In genomic region chr7:97179454-97180104, GRCh38 we compare ENCODE assay signal across 8 cellular contexts.
A peak's percentile ranks its signal among the peaks of the same experiment; 100 is the strongest.
DNase-seq lines count a peak whose midpoint lies in the region; ATAC-seq and TF ChIP-seq lines count a peak whose summit lies in the region.

No MANE protein-coding gene starts in this region.

- H3K4me1 ChIP-seq in lung (ENCODE audit: control insufficient read depth in 2 of 2, insufficient read depth in 2 of 2, low read length in 2 of 2) = no peaks in the 10 kb centered on the region

- no peak overlapping the region for H3K4me3 ChIP-seq in lung

- DNase-seq in activated CD4-positive, alpha-beta T cell treated with anti-CD3 and anti-CD28 coated beads for 24 hours (ENCODE audit: low read depth in 2 of 2) = peak; percentile 17 to 23
- DNase-seq in activated CD4-positive, alpha-beta T cell treated with anti-CD3 and anti-CD28 coated beads for 1 hour = no peak
- peak; percentile 62 for DNase-seq in NCI-H2029 (lab: John Stamatoyannopoulos, UW)
- peak; percentile 6 for DNase-seq in UCSD-AML1 (lab: John Stamatoyannopoulos, UW; ENCODE audit: unreplicated experiment)
- DNase-seq in ecto neural progenitor cell (ENCODE audit: low spot score) = peak; percentile 53
- DNase-seq in lung (ENCODE audit: low spot score) = peak; percentile 31
- peak in 1 of 2 donors; percentile 55 for DNase-seq in stimulated activated effector memory CD8-positive, alpha-beta T cell treated with anti-CD3 and anti-CD28 coated beads, Interleukin-12 subunit alpha, Interleukin-12 subunit beta, amount 100 ng/mL, for 72 hours (ENCODE audit: low spot score in 2 of 2)

- TF ChIP-seq CTCF in lung (IDR thresholded peaks at IDR 0.05; ENCODE audit: control extremely low read depth, extremely low read depth) = peak; percentile 39

- peak; percentile 90 for ATAC-seq in HG02571 (IDR thresholded peaks at IDR 0.05; ENCODE audit: unreplicated experiment)
- no peak for ATAC-seq in lung (ENCODE audit: insufficient read depth, low FRiP score)
- peak; percentile 48 for ATAC-seq in stimulated activated effector memory CD8-positive, alpha-beta T cell treated with anti-CD3 and anti-CD28 coated beads, Interleukin-12 subunit alpha, Interleukin-12 subunit beta, amount 100 ng/mL, for 72 hours

- no peak overlapping the region for H3K27ac ChIP-seq in lung (ENCODE audit: low read depth in 1 of 2, low read length in 1 of 2)

- no peak overlapping the region for H3K27ac Mint-ChIP-seq in stimulated activated effector memory CD8-positive, alpha-beta T cell treated with anti-CD3 and anti-CD28 coated beads, Interleukin-12 subunit alpha, Interleukin-12 subunit beta, amount 100 ng/mL, for 72 hours

- 3 to 5% methylated on average over 2 of the region's 2 CpGs for WGBS in lung, 2 donors

- H3K36me3 ChIP-seq in lung (ENCODE audit: control insufficient read depth in 2 of 2, insufficient read depth in 2 of 2, low read length in 2 of 2) = peaks cover 0 to 4% of the 10 kb centered on the region in 2 donors

- H3K9me3 Mint-ChIP-seq in stimulated activated effector memory CD8-positive, alpha-beta T cell treated with anti-CD3 and anti-CD28 coated beads, Interleukin-12 subunit alpha, Interleukin-12 subunit beta, amount 100 ng/mL, for 72 hours = no peaks in the 10 kb centered on the region

- H3K4me1 Mint-ChIP-seq in stimulated activated effector memory CD8-positive, alpha-beta T cell treated with anti-CD3 and anti-CD28 coated beads, Interleukin-12 subunit alpha, Interleukin-12 subunit beta, amount 100 ng/mL, for 72 hours = peaks cover 3% of the 10 kb centered on the region

- H3K4me3 Mint-ChIP-seq in stimulated activated effector memory CD8-positive, alpha-beta T cell treated with anti-CD3 and anti-CD28 coated beads, Interleukin-12 subunit alpha, Interleukin-12 subunit beta, amount 100 ng/mL, for 72 hours = no peak overlapping the region

- peaks cover 11% of the 10 kb centered on the region for H3K36me3 Mint-ChIP-seq in stimulated activated effector memory CD8-positive, alpha-beta T cell treated with anti-CD3 and anti-CD28 coated beads, Interleukin-12 subunit alpha, Interleukin-12 subunit beta, amount 100 ng/mL, for 72 hours

- H3K27me3 ChIP-seq in lung (ENCODE audit: control insufficient read depth, insufficient read depth) = no peaks in the 10 kb centered on the region

- no peaks in the 10 kb centered on the region for H3K9me3 ChIP-seq in lung (ENCODE audit: control insufficient read depth in 2 of 2, insufficient read depth in 1 of 2, low read length in 1 of 2)
